20 cellular contexts compared by ENCODE assay signal in genomic region chr15:85744636-85745422, GRCh38. TPM values are rescaled to one million over a fixed set of nuclear protein-coding genes. Genes with fewer than 3 reads are reported as not detected.
DNase-seq lines count a peak whose midpoint lies in the region; ATAC-seq and TF ChIP-seq lines count a peak whose summit lies in the region.
"Had no signal": no experiment of that assay in that cellular context is flagged by ENCODE, and none has a peak within 500 bp of the region (broad histone marks: within the 10 kb centered on the region; RNA-seq: fewer than 3 reads in every experiment).

No MANE protein-coding gene starts in this region.

- no peak overlapping the region for H3K4me3 Mint-ChIP-seq in WTC11
- H3K4me3 Mint-ChIP-seq: mesothelial cell of epicardium had no signal

- no peaks in the 10 kb centered on the region for H3K9me3 ChIP-seq in left ventricle myocardium inferior (replicated peaks)
- H3K9me3 ChIP-seq: thoracic aorta had no signal

- H3K4me1 ChIP-seq in left ventricle myocardium inferior = peaks cover 81% of the 10 kb centered on the region

- no peaks in the 10 kb centered on the region for H3K9me3 Mint-ChIP-seq in WTC11
- H3K9me3 Mint-ChIP-seq: mesothelial cell of epicardium had no signal

- H3K4me1 Mint-ChIP-seq in WTC11 = peaks cover 44% of the 10 kb centered on the region

- peak overlapping the region; percentile 57; the same call in 1 of the 2 replicates for H3K27ac Mint-ChIP-seq in WTC11
- H3K27ac Mint-ChIP-seq: mesothelial cell of epicardium had no signal

- no peak overlapping the region for H3K4me3 ChIP-seq in left ventricle myocardium inferior
- H3K4me3 ChIP-seq in dorsolateral prefrontal cortex = no peak overlapping the region
- H3K4me3 ChIP-seq: thoracic aorta had no signal

- H3K27ac ChIP-seq in left ventricle myocardium inferior (replicated peaks) = no peak overlapping the region
- peak overlapping the region in 8 of 59 donors; percentile 1 to 65 (median 28) for H3K27ac ChIP-seq in dorsolateral prefrontal cortex
- H3K27ac ChIP-seq: neutrophil, thoracic aorta had no signal

- H3K36me3 Mint-ChIP-seq in WTC11 = peaks cover 51% of the 10 kb centered on the region

- peak; percentile 69 for DNase-seq in Right ventricle myocardium inferior (ENCODE audit: missing footprints)
- no peak for DNase-seq in left ventricle myocardium inferior
- DNase-seq in WTC11 (ENCODE audit: low spot score) = no peak
- DNase-seq in left lobe of liver (ENCODE audit: low spot score) = peak; percentile 38
- DNase-seq in ureter (ENCODE audit: low spot score) = peak; percentile 37
- DNase-seq in dorsolateral prefrontal cortex = no peak
- no peak for DNase-seq in hepatic stellate cell (ENCODE audit: low spot score)
- DNase-seq: activated CD4-positive, alpha-beta T cell treated with anti-CD3 and anti-CD28 coated beads for 1 hour; activated naive CD4-positive, alpha-beta T cell treated with anti-CD3 and anti-CD28 coated beads, Interleukin-2, amount 50 U/mL, for 16 hours; DMS79; foreskin fibroblast; hypothalamus; KBM-7; MV-4-11; NCI-H446 treated with DMSO at 0.1 percent for 48 hours; NK-92 treated with Interleukin-12 subunit alpha and Interleukin-12 subunit beta, amount 100 ng/mL, for 24 hours had no signal

- H3K36me3 ChIP-seq in left ventricle myocardium inferior = peaks cover 90% of the 10 kb centered on the region

- H3K27me3 ChIP-seq in left ventricle myocardium inferior (ENCODE audit: low read depth) (no peaks in the 10 kb centered on the region), dorsolateral prefrontal cortex (peaks cover 0 to 4% (median 0%) of the 10 kb centered on the region in 45 donors)
- H3K27me3 ChIP-seq: neutrophil had no signal

- no peaks in the 10 kb centered on the region for H3K27me3 Mint-ChIP-seq in WTC11 (ENCODE audit: low read depth)

- ATAC-seq in Right ventricle myocardium inferior (no peak), WTC11 (no peak), left lobe of liver (no peak), HG02852 (IDR thresholded peaks at IDR 0.05; ENCODE audit: unreplicated experiment) (no peak)

- TF ChIP-seq CTCF in left ventricle myocardium inferior (IDR thresholded peaks at IDR 0.05; ENCODE audit: borderline replicate concordance) (no peak), WTC11 (IDR thresholded peaks at IDR 0.05) (no peak), dorsolateral prefrontal cortex (IDR thresholded peaks at IDR 0.05 in 54 of 56, conservative IDR thresholded peaks at IDR 0.05 in 2 of 56; ENCODE audit: low read depth in 1 of 56, partially characterized antibody in 56 of 56) (no peak)

- CTCF ChIA-PET in WTC11 (lab: Charles Lee) = no interaction called here

- intact Hi-C loops in Right ventricle myocardium inferior (cut with DNase I) (no loop called here), left ventricle myocardium inferior (cut with micrococcal nuclease) (no loop called here), dorsolateral prefrontal cortex (cut with DNase I) (no loop called here)

- POLR2A ChIA-PET in WTC11 (lab: Charles Lee) = no interaction called here

TF ChIP-seq in WTC11, 78 proteins besides CTCF, POLR2A, EP300 and RAD21:
- no peak for TF ChIP-seq FOXP1 (CRISPR knock-in tag; IDR thresholded peaks at IDR 0.05; ENCODE audit: borderline replicate concordance)

RNA-seq across cellular contexts. Expression of gene KLHL25, which starts 49.9 kb away (rescaled TPM):
- total RNA-seq in Right ventricle myocardium inferior (4.5 TPM), left ventricle myocardium inferior (4.0 TPM), WTC11 (2021) (14.1 to 15.8 TPM (median 15.0 TPM) in 3 replicates), left lobe of liver (6.7 TPM), ureter (12.3 TPM), dorsolateral prefrontal cortex (10 to 100 TPM in 75 of 120 experiments, 1 to 10 TPM in 45; 6.4 to 24.6 (median 10.7) TPM)

Comparison
In these comparisons a context has a peak if more than half of its experiments do, and no peak if none do; other contexts are left out.
1. DNase-seq: peak in Right ventricle myocardium inferior (single experiment), left lobe of liver (single experiment) and ureter (single experiment); none in left ventricle myocardium inferior (single experiment), WTC11 (single experiment), dorsolateral prefrontal cortex (0 of 10) and hepatic stellate cell (single experiment).